ENCODE assay signal across 8 cellular contexts in the genomic region with DNA sequence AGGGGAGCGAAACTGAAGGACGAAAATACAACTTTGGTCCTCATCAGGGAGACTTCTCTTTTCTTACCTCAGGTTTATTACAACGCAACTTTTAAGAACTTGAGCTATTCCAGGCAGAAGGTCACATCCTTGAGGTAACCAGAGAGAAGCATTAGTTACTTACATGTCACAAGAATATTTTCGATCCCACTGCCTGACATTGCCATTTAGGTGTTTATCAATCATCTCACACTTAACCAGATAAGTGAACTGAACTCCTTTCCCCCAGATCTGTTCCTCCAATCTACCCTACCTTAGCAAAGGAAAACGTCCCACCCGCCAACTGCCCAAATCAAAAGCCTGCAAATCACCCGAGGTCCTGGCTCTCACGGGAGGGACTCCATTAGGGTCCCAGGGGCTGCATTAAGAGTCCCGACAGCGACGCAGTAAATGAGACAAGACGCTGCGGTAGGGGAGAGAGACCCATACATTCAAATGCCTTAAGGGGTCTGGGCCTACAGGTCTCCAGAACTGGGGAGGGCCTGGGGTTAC. TPM values are rescaled to one million over a fixed set of nuclear protein-coding genes. Genes with fewer than 3 reads are reported as not detected.
DNase-seq lines count a peak whose midpoint lies in the region; ATAC-seq and TF ChIP-seq lines count a peak whose summit lies in the region.

No MANE protein-coding gene starts in this region.

- H3K9me3 ChIP-seq in iPS-18c (ENCODE audit: control insufficient read depth, insufficient read depth, low read length): no peaks in the 10 kb centered on the region
- H3K9me3 ChIP-seq in stomach smooth muscle (ENCODE audit: control insufficient read depth in 2 of 2, low read length in 2 of 2): no peaks in the 10 kb centered on the region

- peaks cover 20% of the 10 kb centered on the region for H3K36me3 Mint-ChIP-seq in T-helper 1 cell treated with Interleukin-12 subunit alpha and Interleukin-12 subunit beta and Interleukin-4 antibody, amounts not matched to agents 30 μg/mL and 1 μg/mL, for 36 hours (ENCODE audit: low read depth)
- peaks cover 47% of the 10 kb centered on the region for H3K36me3 Mint-ChIP-seq in WTC11

- H3K4me1 ChIP-seq in stomach smooth muscle (ENCODE audit: control insufficient read depth, insufficient read depth, low read length): no peaks in the 10 kb centered on the region

- peaks cover 12% of the 10 kb centered on the region for H3K27me3 Mint-ChIP-seq in T-helper 1 cell treated with Interleukin-12 subunit alpha and Interleukin-12 subunit beta and Interleukin-4 antibody, amounts not matched to agents 30 μg/mL and 1 μg/mL, for 36 hours (ENCODE audit: low read depth)
- H3K27me3 Mint-ChIP-seq in WTC11 (ENCODE audit: low read depth): peaks cover 62% of the 10 kb centered on the region

- no peaks in the 10 kb centered on the region for H3K36me3 ChIP-seq in stomach smooth muscle (ENCODE audit: control insufficient read depth in 2 of 2, insufficient read depth in 2 of 2, low read length in 2 of 2)

- no peak overlapping the region for H3K27ac ChIP-seq in stomach smooth muscle (ENCODE audit: low read length)

- H3K4me3 ChIP-seq in iPS-18c (ENCODE audit: insufficient read depth, low read depth, low read length) (peak overlapping the region; percentile 91), stomach smooth muscle (ENCODE audit: low read length in 2 of 2) (peak overlapping the region; percentile 75 to 84)

- DNase-seq in T-helper 1 cell: no peak
- DNase-seq in WTC11 (ENCODE audit: low spot score): no peak
- no peak for DNase-seq in activated effector memory CD4-positive, alpha-beta T cell treated with anti-CD3 and anti-CD28 coated beads, Interleukin-2, amount 50 U/mL, for 16 hours
- DNase-seq in dedifferentiated amniotic fluid mesenchymal stem cell (ENCODE audit: extremely low spot score): no peak

- POLR2A ChIA-PET in WTC11 (lab: Charles Lee): interaction anchor here (0.7 kb wide), 1 partner anchor 9 kb away, joined by 3 read pairs; no protein-coding TSS in a partner anchor

- no peak overlapping the region for H3K27ac Mint-ChIP-seq in T-helper 1 cell treated with Interleukin-12 subunit alpha and Interleukin-12 subunit beta and Interleukin-4 antibody, amounts not matched to agents 30 μg/mL and 1 μg/mL, for 36 hours
- H3K27ac Mint-ChIP-seq in WTC11: no peak overlapping the region

- H3K9me3 Mint-ChIP-seq in T-helper 1 cell treated with Interleukin-12 subunit alpha and Interleukin-12 subunit beta and Interleukin-4 antibody, amounts not matched to agents 30 μg/mL and 1 μg/mL, for 36 hours: peaks cover 9% of the 10 kb centered on the region
- H3K9me3 Mint-ChIP-seq in WTC11: peaks cover 17% of the 10 kb centered on the region

- peaks cover 8% of the 10 kb centered on the region for H3K4me1 Mint-ChIP-seq in T-helper 1 cell treated with Interleukin-12 subunit alpha and Interleukin-12 subunit beta and Interleukin-4 antibody, amounts not matched to agents 30 μg/mL and 1 μg/mL, for 36 hours (ENCODE audit: low read depth)
- peaks cover 8% of the 10 kb centered on the region for H3K4me1 Mint-ChIP-seq in WTC11

- no peak for TF ChIP-seq CTCF in WTC11 (IDR thresholded peaks at IDR 0.05)

- peak overlapping the region; percentile 80 for H3K4me3 Mint-ChIP-seq in T-helper 1 cell treated with Interleukin-12 subunit alpha and Interleukin-12 subunit beta and Interleukin-4 antibody, amounts not matched to agents 30 μg/mL and 1 μg/mL, for 36 hours
- H3K4me3 Mint-ChIP-seq in WTC11: peak overlapping the region; percentile 77

- H3K9ac ChIP-seq in stomach smooth muscle (ENCODE audit: low read length in 2 of 2): peak overlapping the region; percentile 48 to 73

- H3K27me3 ChIP-seq in stomach smooth muscle (ENCODE audit: control insufficient read depth in 1 of 2, insufficient read depth in 2 of 2, low read length in 2 of 2): no peaks in the 10 kb centered on the region

- ATAC-seq in WTC11 (peak; percentile 22), GM19328 (IDR thresholded peaks at IDR 0.05; ENCODE audit: unreplicated experiment) (no peak)

- CTCF ChIA-PET in WTC11 (lab: Charles Lee): interaction anchor here (1.1 to 2.2 kb wide), 5 partner anchors 13 to 363 kb away, joined by 3 to 17 read pairs (median 8); partner anchors contain the start of genes PRAME and ZNF280A

TF ChIP-seq in WTC11, 78 proteins besides CTCF, POLR2A, EP300 and RAD21 (continues in another document):
- TF ChIP-seq TEAD4 (CRISPR knock-in tag; IDR thresholded peaks at IDR 0.05): no peak
- TF ChIP-seq SMAD3 (CRISPR knock-in tag; IDR thresholded peaks at IDR 0.05; ENCODE audit: borderline replicate concordance): no peak
- TF ChIP-seq, protein P1, sequence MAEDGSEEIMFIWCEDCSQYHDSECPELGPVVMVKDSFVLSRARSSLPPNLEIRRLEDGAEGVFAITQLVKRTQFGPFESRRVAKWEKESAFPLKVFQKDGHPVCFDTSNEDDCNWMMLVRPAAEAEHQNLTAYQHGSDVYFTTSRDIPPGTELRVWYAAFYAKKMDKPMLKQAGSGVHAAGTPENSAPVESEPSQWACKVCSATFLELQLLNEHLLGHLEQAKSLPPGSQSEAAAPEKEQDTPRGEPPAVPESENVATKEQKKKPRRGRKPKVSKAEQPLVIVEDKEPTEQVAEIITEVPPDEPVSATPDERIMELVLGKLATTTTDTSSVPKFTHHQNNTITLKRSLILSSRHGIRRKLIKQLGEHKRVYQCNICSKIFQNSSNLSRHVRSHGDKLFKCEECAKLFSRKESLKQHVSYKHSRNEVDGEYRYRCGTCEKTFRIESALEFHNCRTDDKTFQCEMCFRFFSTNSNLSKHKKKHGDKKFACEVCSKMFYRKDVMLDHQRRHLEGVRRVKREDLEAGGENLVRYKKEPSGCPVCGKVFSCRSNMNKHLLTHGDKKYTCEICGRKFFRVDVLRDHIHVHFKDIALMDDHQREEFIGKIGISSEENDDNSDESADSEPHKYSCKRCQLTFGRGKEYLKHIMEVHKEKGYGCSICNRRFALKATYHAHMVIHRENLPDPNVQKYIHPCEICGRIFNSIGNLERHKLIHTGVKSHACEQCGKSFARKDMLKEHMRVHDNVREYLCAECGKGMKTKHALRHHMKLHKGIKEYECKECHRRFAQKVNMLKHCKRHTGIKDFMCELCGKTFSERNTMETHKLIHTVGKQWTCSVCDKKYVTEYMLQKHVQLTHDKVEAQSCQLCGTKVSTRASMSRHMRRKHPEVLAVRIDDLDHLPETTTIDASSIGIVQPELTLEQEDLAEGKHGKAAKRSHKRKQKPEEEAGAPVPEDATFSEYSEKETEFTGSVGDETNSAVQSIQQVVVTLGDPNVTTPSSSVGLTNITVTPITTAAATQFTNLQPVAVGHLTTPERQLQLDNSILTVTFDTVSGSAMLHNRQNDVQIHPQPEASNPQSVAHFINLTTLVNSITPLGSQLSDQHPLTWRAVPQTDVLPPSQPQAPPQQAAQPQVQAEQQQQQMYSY (CRISPR knock-in tag; IDR thresholded peaks at IDR 0.05): no peak
- no peak for TF ChIP-seq SMAD4 (CRISPR knock-in tag; IDR thresholded peaks at IDR 0.05)
- TF ChIP-seq NFYB (CRISPR knock-in tag; conservative IDR thresholded peaks at IDR 0.05; ENCODE audit: low read depth): no peak
- no peak for TF ChIP-seq SOX15 (CRISPR knock-in tag; IDR thresholded peaks at IDR 0.05)
- no peak for TF ChIP-seq E2F5 (CRISPR knock-in tag; IDR thresholded peaks at IDR 0.05)
- TF ChIP-seq FOXJ3 (CRISPR knock-in tag; IDR thresholded peaks at IDR 0.05; ENCODE audit: borderline replicate concordance): no peak
- no peak for TF ChIP-seq ZNF232 (CRISPR knock-in tag; IDR thresholded peaks at IDR 0.05)
- TF ChIP-seq, protein P2, sequence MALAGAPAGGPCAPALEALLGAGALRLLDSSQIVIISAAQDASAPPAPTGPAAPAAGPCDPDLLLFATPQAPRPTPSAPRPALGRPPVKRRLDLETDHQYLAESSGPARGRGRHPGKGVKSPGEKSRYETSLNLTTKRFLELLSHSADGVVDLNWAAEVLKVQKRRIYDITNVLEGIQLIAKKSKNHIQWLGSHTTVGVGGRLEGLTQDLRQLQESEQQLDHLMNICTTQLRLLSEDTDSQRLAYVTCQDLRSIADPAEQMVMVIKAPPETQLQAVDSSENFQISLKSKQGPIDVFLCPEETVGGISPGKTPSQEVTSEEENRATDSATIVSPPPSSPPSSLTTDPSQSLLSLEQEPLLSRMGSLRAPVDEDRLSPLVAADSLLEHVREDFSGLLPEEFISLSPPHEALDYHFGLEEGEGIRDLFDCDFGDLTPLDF (CRISPR knock-in tag; IDR thresholded peaks at IDR 0.05): no peak
- no peak for TF ChIP-seq AR (CRISPR knock-in tag; IDR thresholded peaks at IDR 0.05)
- no peak for TF ChIP-seq RORB (CRISPR knock-in tag; IDR thresholded peaks at IDR 0.05)
- TF ChIP-seq TEAD1 (CRISPR knock-in tag; IDR thresholded peaks at IDR 0.05): no peak

RNA-seq across cellular contexts. Expression of gene ZNF280B, which starts 0.7 kb away (rescaled TPM):
- 5.9 to 7.7 TPM (median 7.0 TPM) in 3 replicates for total RNA-seq in WTC11 (2021)

RNA-seq across cellular contexts. Expression of gene ZNF280A, which starts 12.3 kb away (rescaled TPM):
- total RNA-seq in WTC11 (2021): 0.22 to 0.44 TPM (median 0.30 TPM) in 3 replicates

RNA-seq across cellular contexts. Expression of gene PRAME, which starts 51.3 kb away (rescaled TPM):
- total RNA-seq in WTC11 (2021): 1.4 to 1.7 TPM (median 1.5 TPM) in 3 replicates
